ENCODE assay signal across 18 cellular contexts in the genomic region with DNA sequence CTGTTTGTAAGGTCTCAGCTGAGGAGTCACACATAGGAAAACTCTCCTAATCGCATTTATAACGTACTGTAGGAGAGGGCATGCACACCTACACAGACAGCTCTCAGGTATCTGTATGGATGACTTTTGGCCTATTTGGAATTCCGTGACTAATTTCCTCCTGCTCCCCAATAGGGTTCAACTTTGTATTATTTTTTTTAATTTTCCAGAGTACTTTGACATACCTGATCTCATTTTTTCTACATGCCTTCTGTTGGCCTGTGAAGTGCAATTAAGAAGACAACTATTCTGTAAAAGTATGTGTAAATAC.
DNase-seq lines count a peak whose midpoint lies in the region; ATAC-seq, FAIRE-seq and TF ChIP-seq lines count a peak whose summit lies in the region.
"Had no signal": no experiment of that assay in that cellular context is flagged by ENCODE, and none has a peak within 500 bp of the region (broad histone marks: within the 10 kb centered on the region; RNA-seq: fewer than 3 reads in every experiment).

No MANE protein-coding gene starts in this region.

- no peak overlapping the region for H3K4me3 Mint-ChIP-seq in natural killer cell
- H3K4me3 Mint-ChIP-seq in CD4-positive, alpha-beta T cell, result no peak overlapping the region
- H3K4me3 Mint-ChIP-seq: CD4-positive, alpha-beta memory T cell; H9 had no signal

- peak overlapping the region; percentile 85 to 89 for H3K27ac Mint-ChIP-seq in natural killer cell
- H3K27ac Mint-ChIP-seq in CD4-positive, alpha-beta T cell, result no peak overlapping the region

- TF ChIP-seq CTCF in A549 (IDR thresholded peaks at IDR 0.05), result no peak
- TF ChIP-seq CTCF in epithelial cell of esophagus (IDR thresholded peaks at IDR 0.05; ENCODE audit: insufficient read depth, low read depth, low read length, missing control alignments), result no peak
- TF ChIP-seq CTCF in natural killer cell (IDR thresholded peaks at IDR 0.05), result no peak
- no peak for TF ChIP-seq CTCF in CD4-positive, alpha-beta T cell (IDR thresholded peaks at IDR 0.05)

- no peak for TF ChIP-seq RAD21 in A549 (conservative IDR thresholded peaks at IDR 0.05 in 1 of 2, IDR thresholded peaks at IDR 0.05 in 1 of 2)

- DNase-seq in A549 (ENCODE audit: low read depth in 1 of 2, low spot score in 1 of 2) (no peak), HT-29 (ENCODE audit: low spot score) (peak; percentile 39), epithelial cell of esophagus (ENCODE audit: low read depth) (peak; percentile 24), natural killer cell (no peak), ACHN (no peak), KG1 (lab: John Stamatoyannopoulos, UW) (no peak), CD1c-positive myeloid dendritic cell (ENCODE audit: extremely low spot score) (no peak)
- no peak for DNase-seq in CD4-positive, alpha-beta T cell
- DNase-seq: CD4-positive, alpha-beta memory T cell; H9; IMR-90; NCI-H187 treated with DMSO at 0.1 percent for 48 hours; NCI-H2171 treated with DMSO at 0.1 percent for 48 hours; NCI-H82; Peyer's patch; SHP77 treated with DMSO at 0.1 percent for 48 hours had no signal

- H3K27ac ChIP-seq in A549, result peak overlapping the region in 1 of 2 experiments; percentile 77; a peak in 3 of 6 replicates
- H3K27ac ChIP-seq in CD4-positive, alpha-beta T cell (ENCODE audit: low read depth, low read length), result no peak overlapping the region
- H3K27ac ChIP-seq: Peyer's patch had no signal

- no peaks in the 10 kb centered on the region for H3K9me3 ChIP-seq in A549
- no peaks in the 10 kb centered on the region for H3K9me3 ChIP-seq in CD4-positive, alpha-beta T cell (ENCODE audit: control insufficient read depth, low read length)
- H3K9me3 ChIP-seq: Peyer's patch had no signal

- peaks cover 0 to 3% of the 10 kb centered on the region in 2 donors for H3K9me3 Mint-ChIP-seq in natural killer cell
- no peaks in the 10 kb centered on the region for H3K9me3 Mint-ChIP-seq in CD4-positive, alpha-beta T cell
- H3K9me3 Mint-ChIP-seq: H9 had no signal

- intact Hi-C loops in natural killer cell (cut with micrococcal nuclease), result no loop called here
- intact Hi-C loops in CD4-positive, alpha-beta T cell (cut with DNase I, micrococcal nuclease), result no loop called here

- no peak overlapping the region for H3K4me3 ChIP-seq in A549
- no peak overlapping the region for H3K4me3 ChIP-seq in epithelial cell of esophagus (ENCODE audit: low read length)
- H3K4me3 ChIP-seq: GM12878, Peyer's patch had no signal

- POLR2A ChIA-PET in A549 (lab: Yijun Ruan, JAX), result no interaction called here
- POLR2A ChIA-PET in CD4-positive, alpha-beta T cell (lab: Charles Lee), result no interaction called here

- FAIRE-seq in A549 (lab: Jason Lieb, UNC), result no peak
- FAIRE-seq: GM12878, GM18507 had no signal

- H3K4me1 ChIP-seq in A549, result peaks cover 38% of the 10 kb centered on the region
- H3K4me1 ChIP-seq: Peyer's patch had no signal

- CTCF ChIA-PET in A549 (lab: Yijun Ruan, JAX), result interaction anchor here (0.7 to 1.4 kb wide), 4 partner anchors 8 to 1002 kb away, joined by 3 to 4 read pairs (median 4); no protein-coding TSS in a partner anchor
- CTCF ChIA-PET in CD4-positive, alpha-beta T cell (lab: Charles Lee), result no interaction called here

- no peak for TF ChIP-seq POLR2A in A549 (IDR thresholded peaks at IDR 0.05; ENCODE audit: low read length)

- in situ Hi-C loops in ACHN (cut with HindIII; ENCODE audit: low pct_ligation_motif_present, low pct_unique_long_range_greater_than_20kb, low sequenced_read_pairs), result no loop called here

- no peaks in the 10 kb centered on the region for H3K36me3 Mint-ChIP-seq in natural killer cell
- H3K36me3 Mint-ChIP-seq in CD4-positive, alpha-beta T cell (ENCODE audit: low read depth), result peaks cover 24% of the 10 kb centered on the region

- peak overlapping the region; percentile 54 for H3K4me2 ChIP-seq in A549

- no peaks in the 10 kb centered on the region for H3K27me3 ChIP-seq in CD4-positive, alpha-beta T cell (ENCODE audit: control insufficient read depth, insufficient read depth, low read length)
- H3K27me3 ChIP-seq: Peyer's patch had no signal

- H3K4me1 Mint-ChIP-seq in natural killer cell, result peaks cover 75 to 79% of the 10 kb centered on the region in 2 donors
- H3K4me1 Mint-ChIP-seq in CD4-positive, alpha-beta T cell (ENCODE audit: low read depth), result peaks cover 13% of the 10 kb centered on the region

- H3K27me3 Mint-ChIP-seq in natural killer cell (ENCODE audit: low read depth in 2 of 2), result no peaks in the 10 kb centered on the region
- H3K27me3 Mint-ChIP-seq in CD4-positive, alpha-beta T cell, result no peaks in the 10 kb centered on the region
- H3K27me3 Mint-ChIP-seq: CD4-positive, alpha-beta memory T cell had no signal

- no peak for TF ChIP-seq EP300 in A549 (IDR thresholded peaks at IDR 0.05)

- no peak for ATAC-seq in A549
- ATAC-seq in natural killer cell, result no peak
- no peak for ATAC-seq in CD4-positive, alpha-beta T cell (ENCODE audit: poor library complexity)
- ATAC-seq: GM12878 had no signal

- WGBS in A549 (ENCODE audit: missing lambda C conversion rate), result 71% methylated on average over 3 of the region's 3 CpGs

TF ChIP-seq in A549, 52 proteins besides CTCF, POLR2A, EP300 and RAD21:
- no peak for TF ChIP-seq TFCP2L1 (CRISPR knock-in tag; IDR thresholded peaks at IDR 0.05)
- no peak for TF ChIP-seq PHF8 (IDR thresholded peaks at IDR 0.05; ENCODE audit: borderline replicate concordance, low read depth)
- no peak for TF ChIP-seq CHD2 (IDR thresholded peaks at IDR 0.05; ENCODE audit: low read length, partially characterized antibody)
- no peak for TF ChIP-seq HOXB13 (CRISPR knock-in tag; IDR thresholded peaks at IDR 0.05; ENCODE audit: low read depth)
- TF ChIP-seq E2F6 (IDR thresholded peaks at IDR 0.05; ENCODE audit: borderline replicate concordance, low read depth), result no peak
- TF ChIP-seq POLR2AphosphoS2 (conservative IDR thresholded peaks at IDR 0.05; ENCODE audit: low read length), result no peak
- TF ChIP-seq HMGXB4 (CRISPR knock-in tag; IDR thresholded peaks at IDR 0.05; ENCODE audit: borderline replicate concordance), result no peak
- TF ChIP-seq RNF2 (IDR thresholded peaks at IDR 0.05; ENCODE audit: borderline replicate concordance, low read depth), result no peak
- TF ChIP-seq FOSL2 (IDR thresholded peaks at IDR 0.05), result no peak
- TF ChIP-seq FOSL2 (CRISPR knock-in tag; IDR thresholded peaks at IDR 0.05), result no peak
- no peak for TF ChIP-seq ZFP36 (IDR thresholded peaks at IDR 0.05; ENCODE audit: borderline replicate concordance, partially characterized antibody)
- TF ChIP-seq KDM1A (IDR thresholded peaks at IDR 0.05; ENCODE audit: low read depth), result no peak
- TF ChIP-seq JUN (IDR thresholded peaks at IDR 0.05), result no peak
- TF ChIP-seq SMC3 (IDR thresholded peaks at IDR 0.05), result no peak
TF ChIP-seq in A549: peak in this region for 0.

Comparison
In these comparisons a context has a peak if more than half of its experiments do, and no peak if none do; other contexts are left out.
1. DNase-seq: peak in HT-29 (single experiment) and epithelial cell of esophagus (single experiment); none in A549 (0 of 2), natural killer cell (single experiment), ACHN (single experiment), CD4-positive, alpha-beta T cell (0 of 10), KG1 (single experiment) and CD1c-positive myeloid dendritic cell (single experiment).